ENCODE assay signal across 7 cellular contexts in the genomic region with DNA sequence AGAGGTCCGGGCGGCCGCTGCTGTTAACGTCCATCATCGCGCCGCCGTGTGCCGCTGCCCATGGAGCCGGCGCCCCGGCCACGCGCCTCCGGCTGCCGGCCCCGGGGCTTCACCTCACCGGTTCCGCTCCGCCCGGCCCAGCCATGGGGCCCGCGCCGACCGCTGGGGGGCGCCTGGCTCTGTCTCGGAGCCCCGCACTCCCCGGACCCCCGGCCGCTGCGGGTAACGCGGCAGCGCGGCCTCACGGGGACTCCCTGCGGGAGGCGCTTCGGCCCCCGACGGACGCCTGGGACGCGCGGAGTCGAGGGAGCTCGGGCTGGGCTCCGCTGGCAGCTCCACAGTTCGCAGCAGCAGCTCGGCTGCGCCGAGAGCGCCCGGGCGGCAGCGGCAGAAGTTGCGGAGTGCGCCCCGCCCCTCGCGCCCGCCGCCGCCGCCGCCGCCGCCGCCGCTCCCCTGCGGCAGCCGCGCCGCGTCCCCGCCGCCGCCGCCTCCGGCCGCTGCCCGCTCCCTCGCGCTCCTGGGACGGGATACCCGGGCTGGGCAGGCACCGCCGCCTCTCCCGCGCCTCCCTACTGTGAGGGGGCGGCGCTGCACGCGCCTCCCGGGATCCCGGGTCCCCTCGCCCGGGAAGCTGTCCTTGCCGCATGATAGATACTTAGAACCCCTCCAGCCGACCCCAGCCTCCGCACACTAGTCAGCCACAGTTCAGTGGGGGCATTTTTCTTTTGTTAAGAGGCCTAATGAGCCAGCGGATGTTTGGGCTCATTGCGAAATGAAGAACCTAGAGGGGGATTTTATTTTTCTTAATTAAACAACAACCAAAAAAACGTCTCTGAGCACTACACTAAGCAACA. TPM values are rescaled to one million over a fixed set of nuclear protein-coding genes. Genes with fewer than 3 reads are reported as not detected.
A peak's percentile ranks its signal among the peaks of the same experiment; 100 is the strongest.
DNase-seq lines count a peak whose midpoint lies in the region; ATAC-seq, FAIRE-seq and TF ChIP-seq lines count a peak whose summit lies in the region.

TSS of gene HTR7 (minus strand) at position 405 of the 854 bp plus-strand sequence. CDS start at position 37, 368 bp downstream.

- FAIRE-seq in GM12892 (lab: Jason Lieb, UNC): no peak

- no peak for TF ChIP-seq EP300 in esophagus muscularis mucosa (IDR thresholded peaks at IDR 0.05)

- H3K9me3 ChIP-seq in HAP-1 (no peaks in the 10 kb centered on the region), esophagus muscularis mucosa (no peaks in the 10 kb centered on the region), subcutaneous abdominal adipose tissue (ENCODE audit: control insufficient read depth in 5 of 5, low read length in 5 of 5) (no peaks in the 10 kb centered on the region)

- H3K4me3 ChIP-seq in HAP-1 (peak within 1 kb of the TSS; percentile 39), esophagus muscularis mucosa (peak within 1 kb of the TSS; percentile 61 to 84 (median 66)), subcutaneous abdominal adipose tissue (ENCODE audit: low read depth in 1 of 5, low read length in 5 of 5) (peak within 1 kb of the TSS; percentile 61 to 78 (median 69))

- TF ChIP-seq POLR2A in GM12892 (IDR thresholded peaks at IDR 0.05; ENCODE audit: low read depth, low read length) (no peak), esophagus muscularis mucosa (IDR thresholded peaks at IDR 0.05; ENCODE audit: low read depth) (no peak)

- peaks cover 0 to under 1% (median 0%) of the 10 kb centered on the region in 7 donors for H3K9me3 Mint-ChIP-seq in naive B cell

- peak within 1 kb of the TSS; percentile 90 to 99 (median 94) for H3K4me3 Mint-ChIP-seq in naive B cell

- H3K27ac ChIP-seq in esophagus muscularis mucosa (replicated peaks in 1 of 4) (peak within 1 kb of the TSS; percentile 51 to 64 (median 56)), subcutaneous abdominal adipose tissue (ENCODE audit: low read depth, low read length) (no peak within 1 kb of the TSS)

- H3K4me1 ChIP-seq in HAP-1: no peaks in the 10 kb centered on the region
- H3K4me1 ChIP-seq in esophagus muscularis mucosa: peaks cover 7 to 19% (median 13%) of the 10 kb centered on the region in 4 donors
- peaks cover 0 to 16% (median 13%) of the 10 kb centered on the region in 5 donors for H3K4me1 ChIP-seq in subcutaneous abdominal adipose tissue (ENCODE audit: control insufficient read depth in 5 of 5, insufficient read depth in 5 of 5, low read length in 5 of 5)

- DNase-seq in GM12892 (ENCODE audit: insufficient read length) (peak; percentile 58), HAP-1 (ENCODE audit: low spot score in 2 of 2) (peak; percentile 27 to 74), NCI-H226 (peak; percentile 18), activated T-cell treated with anti-CD3 and anti-CD28 coated beads for 24 hours (ENCODE audit: low read depth) (peak; percentile 44), esophagus muscularis mucosa (ENCODE audit: extremely low spot score) (no peak), naive B cell (peak; percentile 73)

- H3K4me1 Mint-ChIP-seq in naive B cell: peaks cover 7 to 14% (median 14%) of the 10 kb centered on the region in 3 donors

- ATAC-seq in naive B cell (ENCODE audit: low read depth in 2 of 2): peak; percentile 85 to 89

- 2% methylated on average over 19 of the region's 105 CpGs for WGBS in esophagus muscularis mucosa

- H3K27ac Mint-ChIP-seq in naive B cell: peak within 1 kb of the TSS in 5 of 6 donors; percentile 66 to 98 (median 81)

- H3K27me3 ChIP-seq in HAP-1 (ENCODE audit: low read depth) (peaks cover 27% of the 10 kb centered on the region), esophagus muscularis mucosa (peaks cover 0 to 56% (median 18%) of the 10 kb centered on the region in 4 donors), subcutaneous abdominal adipose tissue (ENCODE audit: control insufficient read depth in 5 of 5, insufficient read depth in 4 of 5, low read length in 5 of 5) (peaks cover 9 to 34% (median 23%) of the 10 kb centered on the region in 5 donors)

- peaks cover 24 to 36% (median 34%) of the 10 kb centered on the region in 3 donors for H3K27me3 Mint-ChIP-seq in naive B cell

- intact Hi-C loops in esophagus muscularis mucosa (cut with DNase I): no loop called here

- in situ Hi-C loops in HAP-1 (cut with MboI; ENCODE audit: low sequenced_read_pairs): loop anchor here (25.0 kb wide), 1 partner anchor 1071 kb away; no protein-coding TSS in a partner anchor

- TF ChIP-seq CTCF in esophagus muscularis mucosa (IDR thresholded peaks at IDR 0.05): peak; percentile 51 to 56 (median 54)

- H3K9ac ChIP-seq in subcutaneous abdominal adipose tissue (ENCODE audit: low read length in 5 of 5): peak within 1 kb of the TSS in 4 of 5 donors; percentile 48 to 80 (median 70)

- H3K36me3 Mint-ChIP-seq in naive B cell: peaks cover 0 to 4% of the 10 kb centered on the region in 2 donors

- H3K36me3 ChIP-seq in HAP-1 (replicated peaks) (no peaks in the 10 kb centered on the region), esophagus muscularis mucosa (no peaks in the 10 kb centered on the region), subcutaneous abdominal adipose tissue (ENCODE audit: control insufficient read depth in 5 of 5, insufficient read depth in 5 of 5, low read length in 5 of 5) (no peaks in the 10 kb centered on the region)

RNA-seq across cellular contexts. Expression of gene HTR7, which starts in this region (rescaled TPM):
- polyA plus RNA-seq in GM12892 (2012; ENCODE audit: missing spikeins): not detected
- 1 to 10 TPM in 1 of 4 donors, under 1 TPM in 3; 0.33 to 1.7 (median 0.40) TPM for total RNA-seq in esophagus muscularis mucosa
- not detected for polyA plus RNA-seq in naive B cell (ENCODE audit: low read depth in 6 of 6)

Comparison
In these comparisons a context has a peak if more than half of its experiments do, and no peak if none do; other contexts are left out.
1. Peak in DNase-seq and ATAC-seq in naive B cell; RNA of the gene not detected or under 1 TPM.